Comparison of ENCODE assay signal across 14 cellular contexts in the genomic region with DNA sequence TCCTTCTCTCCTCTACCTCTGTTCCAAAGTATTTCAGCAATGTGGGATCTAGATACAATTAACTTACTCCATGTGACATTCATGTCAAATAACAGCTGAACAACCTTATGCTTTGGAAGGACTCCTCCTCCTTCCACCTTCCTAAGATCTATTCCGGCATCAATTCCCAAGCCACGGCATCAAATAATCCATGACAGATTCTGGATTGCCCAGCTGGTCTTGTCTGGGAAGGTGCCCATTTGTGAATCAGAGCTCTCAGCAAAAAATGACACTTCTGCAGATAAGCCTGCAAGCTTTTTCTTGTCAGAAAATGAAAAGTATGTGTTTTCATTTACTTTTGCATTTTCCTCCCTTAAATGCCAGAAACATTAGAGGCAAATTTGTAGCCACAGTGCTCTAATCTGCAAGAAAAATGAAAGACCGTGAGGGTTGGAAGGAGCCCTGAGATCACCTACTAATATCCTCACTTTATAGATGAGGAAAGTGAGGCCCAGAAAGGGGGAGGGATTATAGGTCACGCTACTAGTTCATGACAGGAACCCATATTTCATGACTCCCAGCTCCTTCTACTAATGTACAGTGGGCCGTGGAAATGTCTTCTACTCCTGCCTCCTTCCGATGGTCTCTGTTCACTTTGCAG.
DNase-seq lines count a peak whose midpoint lies in the region; ATAC-seq and TF ChIP-seq lines count a peak whose summit lies in the region.
"Had no signal": no experiment of that assay in that cellular context is flagged by ENCODE, and none has a peak within 500 bp of the region (broad histone marks: within the 10 kb centered on the region; RNA-seq: fewer than 3 reads in every experiment).

No MANE protein-coding gene starts in this region.

- H3K36me3 ChIP-seq in lower lobe of right lung (no peaks in the 10 kb centered on the region), thymus (ENCODE audit: control insufficient read depth, insufficient read depth) (no peaks in the 10 kb centered on the region)

- CTCF ChIA-PET in RWPE1 (lab: Yijun Ruan, JAX): no interaction called here

- POLR2A ChIA-PET in RWPE1 (lab: Yijun Ruan, JAX; ENCODE audit: low non-redundant PET): no interaction called here

- 94% methylated on average over 6 of the region's 6 CpGs for WGBS in thymus

- TF ChIP-seq CTCF in RWPE1 (conservative IDR thresholded peaks at IDR 0.05; ENCODE audit: low read depth) (no peak), lower lobe of right lung (IDR thresholded peaks at IDR 0.05) (no peak)

- peaks cover 31% of the 10 kb centered on the region for H3K4me1 ChIP-seq in lower lobe of right lung
- no peaks in the 10 kb centered on the region for H3K4me1 ChIP-seq in thymus (ENCODE audit: control insufficient read depth, insufficient read depth, low read length)

- intact Hi-C loops in lower lobe of right lung (cut with DNase I): no loop called here

- no peaks in the 10 kb centered on the region for H3K9me3 ChIP-seq in lower lobe of right lung
- no peaks in the 10 kb centered on the region for H3K9me3 ChIP-seq in thymus (ENCODE audit: control insufficient read depth)

- H3K27me3 ChIP-seq in lower lobe of right lung (ENCODE audit: low read depth) (no peaks in the 10 kb centered on the region), thymus (ENCODE audit: control insufficient read depth, insufficient read depth) (no peaks in the 10 kb centered on the region)

- H3K27ac ChIP-seq in RWPE1 (peak overlapping the region; percentile 71), lower lobe of right lung (peak overlapping the region; percentile 70), thymus (ENCODE audit: low read depth) (peak overlapping the region; percentile 50)

- no peak for DNase-seq in RWPE1 (ENCODE audit: low spot score)
- DNase-seq in dermis blood vessel endothelial cell: peak; percentile 44
- no peak for DNase-seq in lower lobe of right lung
- no peak for DNase-seq in NCI-H2107 (lab: John Stamatoyannopoulos, UW)
- no peak for DNase-seq in NCI-H446 treated with DMSO at 0.1 percent for 48 hours (lab: John Stamatoyannopoulos, UW)
- DNase-seq in activated CD4-positive, alpha-beta T cell treated with anti-CD3 and anti-CD28 coated beads, Interleukin-2, amount 50 U/mL, for 1 hour: no peak
- DNase-seq: activated CD4-positive, alpha-beta T cell treated with anti-CD3 and anti-CD28 coated beads for 1 hour; activated gamma-delta T cell treated with Interleukin-2 at 50 U/mL for 16 hours; DND-41; small intestine; stimulated activated CD8-positive, alpha-beta memory T cell treated with anti-CD3 and anti-CD28 coated beads, Interleukin-4, amount 100 ng/mL, for 48 hours had no signal

- no peak for ATAC-seq in lower lobe of right lung
- no peak for ATAC-seq in HG03521 (IDR thresholded peaks at IDR 0.05; ENCODE audit: unreplicated experiment)
- ATAC-seq: K562 had no signal

- no peak overlapping the region for H3K4me3 ChIP-seq in lower lobe of right lung
- H3K4me3 ChIP-seq in thymus (ENCODE audit: low read length): no peak overlapping the region
- H3K4me3 ChIP-seq: K562 had no signal
